Comparison of ENCODE assay signal across 1 cellular context in the genomic region with DNA sequence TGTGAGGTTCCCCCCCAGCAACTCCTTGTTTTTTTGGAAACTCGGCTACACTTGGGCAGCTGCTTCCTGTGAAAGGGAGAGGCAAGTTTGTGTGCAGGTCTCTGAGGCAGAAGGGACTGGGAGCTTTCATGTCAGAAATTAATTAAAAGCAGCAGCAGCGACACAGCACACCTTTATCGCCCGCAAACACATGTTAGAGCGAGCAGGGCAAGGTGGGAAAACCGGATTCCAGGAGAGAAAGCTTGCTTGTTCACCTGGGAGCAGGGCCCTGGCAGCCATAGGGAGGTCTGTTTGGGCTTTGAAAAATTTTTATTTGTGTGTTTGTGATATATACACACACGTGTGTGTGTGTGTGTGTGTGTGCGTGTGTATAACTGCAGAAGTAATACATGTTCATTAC.
TF ChIP-seq lines count a peak whose summit lies in the region.

No MANE protein-coding gene starts in this region.

TF ChIP-seq in WTC11, 78 proteins besides CTCF, POLR2A, EP300 and RAD21 (continued from another document):
- TF ChIP-seq, protein P1, sequence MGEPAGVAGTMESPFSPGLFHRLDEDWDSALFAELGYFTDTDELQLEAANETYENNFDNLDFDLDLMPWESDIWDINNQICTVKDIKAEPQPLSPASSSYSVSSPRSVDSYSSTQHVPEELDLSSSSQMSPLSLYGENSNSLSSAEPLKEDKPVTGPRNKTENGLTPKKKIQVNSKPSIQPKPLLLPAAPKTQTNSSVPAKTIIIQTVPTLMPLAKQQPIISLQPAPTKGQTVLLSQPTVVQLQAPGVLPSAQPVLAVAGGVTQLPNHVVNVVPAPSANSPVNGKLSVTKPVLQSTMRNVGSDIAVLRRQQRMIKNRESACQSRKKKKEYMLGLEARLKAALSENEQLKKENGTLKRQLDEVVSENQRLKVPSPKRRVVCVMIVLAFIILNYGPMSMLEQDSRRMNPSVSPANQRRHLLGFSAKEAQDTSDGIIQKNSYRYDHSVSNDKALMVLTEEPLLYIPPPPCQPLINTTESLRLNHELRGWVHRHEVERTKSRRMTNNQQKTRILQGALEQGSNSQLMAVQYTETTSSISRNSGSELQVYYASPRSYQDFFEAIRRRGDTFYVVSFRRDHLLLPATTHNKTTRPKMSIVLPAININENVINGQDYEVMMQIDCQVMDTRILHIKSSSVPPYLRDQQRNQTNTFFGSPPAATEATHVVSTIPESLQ (CRISPR knock-in tag; IDR thresholded peaks at IDR 0.05): no peak
- TF ChIP-seq, protein P2, sequence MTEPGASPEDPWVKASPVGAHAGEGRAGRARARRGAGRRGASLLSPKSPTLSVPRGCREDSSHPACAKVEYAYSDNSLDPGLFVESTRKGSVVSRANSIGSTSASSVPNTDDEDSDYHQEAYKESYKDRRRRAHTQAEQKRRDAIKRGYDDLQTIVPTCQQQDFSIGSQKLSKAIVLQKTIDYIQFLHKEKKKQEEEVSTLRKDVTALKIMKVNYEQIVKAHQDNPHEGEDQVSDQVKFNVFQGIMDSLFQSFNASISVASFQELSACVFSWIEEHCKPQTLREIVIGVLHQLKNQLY (CRISPR knock-in tag; IDR thresholded peaks at IDR 0.05): no peak
- TF ChIP-seq ZNF232 (CRISPR knock-in tag; IDR thresholded peaks at IDR 0.05) (no peak), TCF7 (CRISPR knock-in tag; IDR thresholded peaks at IDR 0.05; ENCODE audit: low read depth) (no peak), MYBL2 (CRISPR knock-in tag; IDR thresholded peaks at IDR 0.05) (no peak), ZNF396 (CRISPR knock-in tag; IDR thresholded peaks at IDR 0.05; ENCODE audit: borderline replicate concordance) (no peak)
- TF ChIP-seq, protein P3, sequence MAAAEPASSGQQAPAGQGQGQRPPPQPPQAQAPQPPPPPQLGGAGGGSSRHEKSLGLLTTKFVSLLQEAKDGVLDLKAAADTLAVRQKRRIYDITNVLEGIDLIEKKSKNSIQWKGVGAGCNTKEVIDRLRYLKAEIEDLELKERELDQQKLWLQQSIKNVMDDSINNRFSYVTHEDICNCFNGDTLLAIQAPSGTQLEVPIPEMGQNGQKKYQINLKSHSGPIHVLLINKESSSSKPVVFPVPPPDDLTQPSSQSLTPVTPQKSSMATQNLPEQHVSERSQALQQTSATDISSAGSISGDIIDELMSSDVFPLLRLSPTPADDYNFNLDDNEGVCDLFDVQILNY (CRISPR knock-in tag; IDR thresholded peaks at IDR 0.05): no peak
- TF ChIP-seq, protein P4, sequence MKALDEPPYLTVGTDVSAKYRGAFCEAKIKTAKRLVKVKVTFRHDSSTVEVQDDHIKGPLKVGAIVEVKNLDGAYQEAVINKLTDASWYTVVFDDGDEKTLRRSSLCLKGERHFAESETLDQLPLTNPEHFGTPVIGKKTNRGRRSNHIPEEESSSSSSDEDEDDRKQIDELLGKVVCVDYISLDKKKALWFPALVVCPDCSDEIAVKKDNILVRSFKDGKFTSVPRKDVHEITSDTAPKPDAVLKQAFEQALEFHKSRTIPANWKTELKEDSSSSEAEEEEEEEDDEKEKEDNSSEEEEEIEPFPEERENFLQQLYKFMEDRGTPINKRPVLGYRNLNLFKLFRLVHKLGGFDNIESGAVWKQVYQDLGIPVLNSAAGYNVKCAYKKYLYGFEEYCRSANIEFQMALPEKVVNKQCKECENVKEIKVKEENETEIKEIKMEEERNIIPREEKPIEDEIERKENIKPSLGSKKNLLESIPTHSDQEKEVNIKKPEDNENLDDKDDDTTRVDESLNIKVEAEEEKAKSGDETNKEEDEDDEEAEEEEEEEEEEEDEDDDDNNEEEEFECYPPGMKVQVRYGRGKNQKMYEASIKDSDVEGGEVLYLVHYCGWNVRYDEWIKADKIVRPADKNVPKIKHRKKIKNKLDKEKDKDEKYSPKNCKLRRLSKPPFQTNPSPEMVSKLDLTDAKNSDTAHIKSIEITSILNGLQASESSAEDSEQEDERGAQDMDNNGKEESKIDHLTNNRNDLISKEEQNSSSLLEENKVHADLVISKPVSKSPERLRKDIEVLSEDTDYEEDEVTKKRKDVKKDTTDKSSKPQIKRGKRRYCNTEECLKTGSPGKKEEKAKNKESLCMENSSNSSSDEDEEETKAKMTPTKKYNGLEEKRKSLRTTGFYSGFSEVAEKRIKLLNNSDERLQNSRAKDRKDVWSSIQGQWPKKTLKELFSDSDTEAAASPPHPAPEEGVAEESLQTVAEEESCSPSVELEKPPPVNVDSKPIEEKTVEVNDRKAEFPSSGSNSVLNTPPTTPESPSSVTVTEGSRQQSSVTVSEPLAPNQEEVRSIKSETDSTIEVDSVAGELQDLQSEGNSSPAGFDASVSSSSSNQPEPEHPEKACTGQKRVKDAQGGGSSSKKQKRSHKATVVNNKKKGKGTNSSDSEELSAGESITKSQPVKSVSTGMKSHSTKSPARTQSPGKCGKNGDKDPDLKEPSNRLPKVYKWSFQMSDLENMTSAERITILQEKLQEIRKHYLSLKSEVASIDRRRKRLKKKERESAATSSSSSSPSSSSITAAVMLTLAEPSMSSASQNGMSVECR (CRISPR knock-in tag; IDR thresholded peaks at IDR 0.05; ENCODE audit: borderline replicate concordance): no peak
- TF ChIP-seq, protein P5, sequence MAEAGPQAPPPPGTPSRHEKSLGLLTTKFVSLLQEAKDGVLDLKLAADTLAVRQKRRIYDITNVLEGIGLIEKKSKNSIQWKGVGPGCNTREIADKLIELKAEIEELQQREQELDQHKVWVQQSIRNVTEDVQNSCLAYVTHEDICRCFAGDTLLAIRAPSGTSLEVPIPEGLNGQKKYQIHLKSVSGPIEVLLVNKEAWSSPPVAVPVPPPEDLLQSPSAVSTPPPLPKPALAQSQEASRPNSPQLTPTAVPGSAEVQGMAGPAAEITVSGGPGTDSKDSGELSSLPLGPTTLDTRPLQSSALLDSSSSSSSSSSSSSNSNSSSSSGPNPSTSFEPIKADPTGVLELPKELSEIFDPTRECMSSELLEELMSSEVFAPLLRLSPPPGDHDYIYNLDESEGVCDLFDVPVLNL (CRISPR knock-in tag; IDR thresholded peaks at IDR 0.05; ENCODE audit: borderline replicate concordance, low read depth): no peak
